In genomic region chr21:40516336-40516735, GRCh38 we compare ENCODE assay signal across 15 cellular contexts.
A peak's percentile ranks its signal among the peaks of the same experiment; 100 is the strongest.
DNase-seq lines count a peak whose midpoint lies in the region; TF ChIP-seq lines count a peak whose summit lies in the region.
"Had no signal": no experiment of that assay in that cellular context is flagged by ENCODE, and none has a peak within 500 bp of the region (broad histone marks: within the 10 kb centered on the region; RNA-seq: fewer than 3 reads in every experiment).

No MANE protein-coding gene starts in this region.

- no peaks in the 10 kb centered on the region for H3K9me3 ChIP-seq in mesodermal cell (ENCODE audit: control insufficient read depth, low read length)
- H3K9me3 ChIP-seq: neutrophil, Peyer's patch had no signal

- DNase-seq in DMS153 (lab: John Stamatoyannopoulos, UW) = peak; percentile 1
- peak; percentile 80 for DNase-seq in Kasumi-1 (lab: John Stamatoyannopoulos, UW)
- DNase-seq in HuH-7.5 (ENCODE audit: low spot score) = no peak
- DNase-seq in NCI-H2171 (lab: John Stamatoyannopoulos, UW) = no peak
- DNase-seq in ureter (ENCODE audit: low spot score) = no peak
- DNase-seq in effector CD8-positive, alpha-beta T cell (lab: John Stamatoyannopoulos, UW) = no peak
- DNase-seq: activated CD8-positive, alpha-beta memory T cell treated with anti-CD3 and anti-CD28 coated beads for 24 hours; activated naive CD4-positive, alpha-beta T cell treated with Interleukin-2 at 50 U/mL for 16 hours; CD4-positive, alpha-beta T cell; Peyer's patch; T1000 had no signal

- no peaks in the 10 kb centered on the region for H3K36me3 ChIP-seq in mesodermal cell (ENCODE audit: control insufficient read depth, insufficient read depth, low read length)
- H3K36me3 ChIP-seq: neutrophil, Peyer's patch had no signal

- WGBS in mesodermal cell (ENCODE audit: insufficient coverage in 2 of 2), 2 experiments = 41 to 44% methylated on average over 6 to 7 of the region's 8 CpGs

- H3K4me1 ChIP-seq in mesodermal cell (ENCODE audit: control insufficient read depth, insufficient read depth, low read length, poor library complexity, severe bottlenecking) = peaks cover 3% of the 10 kb centered on the region
- H3K4me1 ChIP-seq: Peyer's patch had no signal

- peak; percentile 13; the same call in 1 of the 2 replicates for TF ChIP-seq CTCF in VCaP (conservative IDR thresholded peaks at IDR 0.05)

- peak overlapping the region; percentile 21 for H3K27ac ChIP-seq in VCaP
- H3K27ac ChIP-seq in mesodermal cell (ENCODE audit: low read depth, low read length, severe bottlenecking) = peak overlapping the region; percentile 39
- H3K27ac ChIP-seq: neutrophil, Peyer's patch had no signal

- H3K4me3 ChIP-seq in mesodermal cell (ENCODE audit: extremely low read depth, insufficient read depth, low read length, poor library complexity, severe bottlenecking) = no peak overlapping the region
- H3K4me3 ChIP-seq: Peyer's patch, smooth muscle cell had no signal

Comparison
In these comparisons a context has a peak if more than half of its experiments do, and no peak if none do; other contexts are left out.
1. DNase-seq: peak in DMS153 (single experiment) and Kasumi-1 (2 of 2); none in HuH-7.5 (single experiment), NCI-H2171 (single experiment), ureter (single experiment) and effector CD8-positive, alpha-beta T cell (single experiment).